Comparison of ENCODE assay signal across 11 cellular contexts in genomic region chr5:40401281-40401680, GRCh38.
DNase-seq lines count a peak whose midpoint lies in the region; ATAC-seq and TF ChIP-seq lines count a peak whose summit lies in the region.
"Had no signal": no experiment of that assay in that cellular context is flagged by ENCODE, and none has a peak within 500 bp of the region (broad histone marks: within the 10 kb centered on the region; RNA-seq: fewer than 3 reads in every experiment).

No MANE protein-coding gene starts in this region.

- H3K27me3 ChIP-seq in H7 (ENCODE audit: control insufficient read depth, insufficient read depth, low read length), result no peaks in the 10 kb centered on the region
- H3K27me3 ChIP-seq: stomach had no signal

- DNase-seq in stimulated activated naive CD8-positive, alpha-beta T cell treated with anti-CD3 and anti-CD28 coated beads, Interleukin-15, Interleukin-2, amounts not matched to agents 100 U/mL and 50 U/mL, for 24 hours, result no peak
- DNase-seq in activated T-helper 2 cell treated with anti-CD3 and anti-CD28 coated beads, Interferon-gamma antibody, Interleukin-2, Interleukin-4, amounts not matched to agents 10 μg/mL and 5 μg/mL and 100 μg/mL, durations not matched to agents 14 hours and 24 hours and 36 hours (ENCODE audit: low spot score), result no peak
- DNase-seq in stimulated activated naive CD8-positive, alpha-beta T cell treated with anti-CD3 and anti-CD28 coated beads, Interleukin-15, amount 100 ng/mL, for 72 hours, result no peak
- DNase-seq in RWPE1 (ENCODE audit: low spot score), result no peak
- DNase-seq in H7, result no peak
- DNase-seq: NCI-H1417 treated with DMSO at 0.1 percent for 48 hours, stomach had no signal

- no peak overlapping the region for H3K27ac ChIP-seq in RWPE1
- H3K27ac ChIP-seq: stomach had no signal

- no peak for ATAC-seq in stimulated activated naive CD8-positive, alpha-beta T cell treated with anti-CD3 and anti-CD28 coated beads, Interleukin-15, Interleukin-2, amounts not matched to agents 100 U/mL and 50 U/mL, for 24 hours
- peak; percentile 56 for ATAC-seq in HG02885 (IDR thresholded peaks at IDR 0.05; ENCODE audit: poor library complexity, unreplicated experiment)
- no peak for ATAC-seq in stimulated activated naive CD8-positive, alpha-beta T cell treated with anti-CD3 and anti-CD28 coated beads, Interleukin-15, amount 100 ng/mL, for 72 hours
- ATAC-seq in HG02938 (IDR thresholded peaks at IDR 0.05; ENCODE audit: unreplicated experiment), result no peak

- peak overlapping the region; percentile 7 for H3K27ac Mint-ChIP-seq in stimulated activated naive CD8-positive, alpha-beta T cell treated with anti-CD3 and anti-CD28 coated beads, Interleukin-15, Interleukin-2, amounts not matched to agents 100 ng/mL and 50 ng/mL, for 24 hours
- peak overlapping the region; percentile 3 for H3K27ac Mint-ChIP-seq in activated T-helper 2 cell treated with anti-CD3 and anti-CD28 coated beads, Interferon-gamma antibody, Interleukin-2, Interleukin-4, amounts not matched to agents 10 μg/mL and 5 μg/mL and 100 μg/mL, durations not matched to agents 14 hours and 24 hours and 36 hours
- H3K27ac Mint-ChIP-seq in stimulated activated naive CD8-positive, alpha-beta T cell treated with anti-CD3 and anti-CD28 coated beads, Interleukin-15, amount 100 ng/mL, for 72 hours, result peak overlapping the region in 1 of 2 donors; percentile 1

- no peak for TF ChIP-seq CTCF in RWPE1 (conservative IDR thresholded peaks at IDR 0.05; ENCODE audit: low read depth)

- no peaks in the 10 kb centered on the region for H3K36me3 Mint-ChIP-seq in stimulated activated naive CD8-positive, alpha-beta T cell treated with anti-CD3 and anti-CD28 coated beads, Interleukin-15, Interleukin-2, amounts not matched to agents 100 ng/mL and 50 ng/mL, for 24 hours (ENCODE audit: low read depth)
- H3K36me3 Mint-ChIP-seq in activated T-helper 2 cell treated with anti-CD3 and anti-CD28 coated beads, Interferon-gamma antibody, Interleukin-2, Interleukin-4, amounts not matched to agents 10 μg/mL and 5 μg/mL and 100 μg/mL, durations not matched to agents 14 hours and 24 hours and 36 hours (ENCODE audit: low read depth), result peaks cover 17% of the 10 kb centered on the region
- H3K36me3 Mint-ChIP-seq: CD8-positive, alpha-beta T cell had no signal

- CTCF ChIA-PET in RWPE1 (lab: Yijun Ruan, JAX), result interaction anchor here (0.6 to 0.7 kb wide), 2 partner anchors 218 to 696 kb away, joined by 3 to 4 read pairs; no protein-coding TSS in a partner anchor

- peaks cover 4% of the 10 kb centered on the region for H3K9me3 Mint-ChIP-seq in stimulated activated naive CD8-positive, alpha-beta T cell treated with anti-CD3 and anti-CD28 coated beads, Interleukin-15, Interleukin-2, amounts not matched to agents 100 ng/mL and 50 ng/mL, for 24 hours
- H3K9me3 Mint-ChIP-seq in activated T-helper 2 cell treated with anti-CD3 and anti-CD28 coated beads, Interferon-gamma antibody, Interleukin-2, Interleukin-4, amounts not matched to agents 10 μg/mL and 5 μg/mL and 100 μg/mL, durations not matched to agents 14 hours and 24 hours and 36 hours, result no peaks in the 10 kb centered on the region
- peaks cover 0 to 17% of the 10 kb centered on the region in 2 donors for H3K9me3 Mint-ChIP-seq in stimulated activated naive CD8-positive, alpha-beta T cell treated with anti-CD3 and anti-CD28 coated beads, Interleukin-15, amount 100 ng/mL, for 72 hours
- H3K9me3 Mint-ChIP-seq: CD8-positive, alpha-beta T cell had no signal

- peaks cover 76% of the 10 kb centered on the region for H3K4me1 Mint-ChIP-seq in stimulated activated naive CD8-positive, alpha-beta T cell treated with anti-CD3 and anti-CD28 coated beads, Interleukin-15, Interleukin-2, amounts not matched to agents 100 ng/mL and 50 ng/mL, for 24 hours (ENCODE audit: low read depth)
- peaks cover 67% of the 10 kb centered on the region for H3K4me1 Mint-ChIP-seq in activated T-helper 2 cell treated with anti-CD3 and anti-CD28 coated beads, Interferon-gamma antibody, Interleukin-2, Interleukin-4, amounts not matched to agents 10 μg/mL and 5 μg/mL and 100 μg/mL, durations not matched to agents 14 hours and 24 hours and 36 hours (ENCODE audit: low read depth)
- H3K4me1 Mint-ChIP-seq in stimulated activated naive CD8-positive, alpha-beta T cell treated with anti-CD3 and anti-CD28 coated beads, Interleukin-15, amount 100 ng/mL, for 72 hours, result peaks cover 73% of the 10 kb centered on the region

- intact Hi-C loops in activated T-helper 2 cell treated with anti-CD3 and anti-CD28 coated beads, Interferon-gamma antibody, Interleukin-2, Interleukin-4, amounts not matched to agents 10 μg/mL and 5 μg/mL and 100 μg/mL, durations not matched to agents 14 hours and 24 hours and 36 hours (cut with micrococcal nuclease), result loop anchor here (5.0 to 10.0 kb wide), 3 partner anchors 69 to 1186 kb away; partner anchors contain the start of genes FYB1 and RPL37

- POLR2A ChIA-PET in RWPE1 (lab: Yijun Ruan, JAX; ENCODE audit: low non-redundant PET), result no interaction called here

- no peaks in the 10 kb centered on the region for H3K27me3 Mint-ChIP-seq in stimulated activated naive CD8-positive, alpha-beta T cell treated with anti-CD3 and anti-CD28 coated beads, Interleukin-15, Interleukin-2, amounts not matched to agents 100 ng/mL and 50 ng/mL, for 24 hours
- H3K27me3 Mint-ChIP-seq in activated T-helper 2 cell treated with anti-CD3 and anti-CD28 coated beads, Interferon-gamma antibody, Interleukin-2, Interleukin-4, amounts not matched to agents 10 μg/mL and 5 μg/mL and 100 μg/mL, durations not matched to agents 14 hours and 24 hours and 36 hours (ENCODE audit: low read depth), result no peaks in the 10 kb centered on the region
- no peaks in the 10 kb centered on the region for H3K27me3 Mint-ChIP-seq in stimulated activated naive CD8-positive, alpha-beta T cell treated with anti-CD3 and anti-CD28 coated beads, Interleukin-15, amount 100 ng/mL, for 72 hours

- H3K36me3 ChIP-seq in H7 (replicated peaks; ENCODE audit: control insufficient read depth, insufficient read depth, low read length), result no peaks in the 10 kb centered on the region
- H3K36me3 ChIP-seq: stomach had no signal

- no peak overlapping the region for H3K4me3 ChIP-seq in H7 (ENCODE audit: insufficient read depth, low read depth, low read length)
- H3K4me3 ChIP-seq: stomach had no signal

- no peak overlapping the region for H3K4me3 Mint-ChIP-seq in stimulated activated naive CD8-positive, alpha-beta T cell treated with anti-CD3 and anti-CD28 coated beads, Interleukin-15, Interleukin-2, amounts not matched to agents 100 ng/mL and 50 ng/mL, for 24 hours
- no peak overlapping the region for H3K4me3 Mint-ChIP-seq in activated T-helper 2 cell treated with anti-CD3 and anti-CD28 coated beads, Interferon-gamma antibody, Interleukin-2, Interleukin-4, amounts not matched to agents 10 μg/mL and 5 μg/mL and 100 μg/mL, durations not matched to agents 14 hours and 24 hours and 36 hours (ENCODE audit: low read depth)
- peak overlapping the region; percentile 1 to 29 for H3K4me3 Mint-ChIP-seq in stimulated activated naive CD8-positive, alpha-beta T cell treated with anti-CD3 and anti-CD28 coated beads, Interleukin-15, amount 100 ng/mL, for 72 hours
- H3K4me3 Mint-ChIP-seq: CD8-positive, alpha-beta T cell had no signal

Comparison
In these comparisons a context has a peak if more than half of its experiments do, and no peak if none do; other contexts are left out.
1. H3K4me3 Mint-ChIP-seq: peak in stimulated activated naive CD8-positive, alpha-beta T cell treated with anti-CD3 and anti-CD28 coated beads, Interleukin-15, amount 100 ng/mL, for 72 hours (2 of 2); none in stimulated activated naive CD8-positive, alpha-beta T cell treated with anti-CD3 and anti-CD28 coated beads, Interleukin-15, Interleukin-2, amounts not matched to agents 100 ng/mL and 50 ng/mL, for 24 hours (single experiment) and activated T-helper 2 cell treated with anti-CD3 and anti-CD28 coated beads, Interferon-gamma antibody, Interleukin-2, Interleukin-4, amounts not matched to agents 10 μg/mL and 5 μg/mL and 100 μg/mL, durations not matched to agents 14 hours and 24 hours and 36 hours (single experiment).